In the genomic region with DNA sequence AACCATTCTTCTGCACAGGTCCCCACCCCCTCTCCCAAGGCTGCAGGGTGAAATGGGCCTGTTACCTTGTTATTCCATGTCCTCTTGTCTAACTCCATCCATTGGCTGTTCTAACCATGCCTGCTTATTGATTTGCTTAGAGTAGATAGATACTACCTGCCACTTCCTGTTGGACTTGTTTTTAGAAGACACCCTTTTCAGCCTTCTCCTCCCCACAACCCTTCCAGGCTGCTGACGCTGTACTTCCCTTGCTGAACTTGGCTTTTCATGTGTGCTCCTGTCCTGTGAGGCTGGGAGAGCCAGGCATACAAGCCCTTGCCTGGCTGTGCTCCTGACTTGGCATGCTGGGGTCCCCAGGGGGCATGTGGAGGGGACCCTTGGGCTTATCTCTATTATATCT, we compare ENCODE assay signal across 18 cellular contexts.
A peak's percentile ranks its signal among the peaks of the same experiment; 100 is the strongest.
DNase-seq lines count a peak whose midpoint lies in the region; ATAC-seq, FAIRE-seq and TF ChIP-seq lines count a peak whose summit lies in the region.
"Had no signal": no experiment of that assay in that cellular context is flagged by ENCODE, and none has a peak within 500 bp of the region (broad histone marks: within the 10 kb centered on the region; RNA-seq: fewer than 3 reads in every experiment).

No MANE protein-coding gene starts in this region.

- H3K27me3 Mint-ChIP-seq in astrocyte (ENCODE audit: low read depth, unreplicated experiment) (no peaks in the 10 kb centered on the region), progenitor cell of endocrine pancreas (no peaks in the 10 kb centered on the region)

- TF ChIP-seq CTCF in astrocyte (IDR thresholded peaks at IDR 0.05; ENCODE audit: insufficient read depth, low read depth, low read length), result no peak
- no peak for TF ChIP-seq CTCF in progenitor cell of endocrine pancreas (IDR thresholded peaks at IDR 0.05; ENCODE audit: unreplicated experiment)

- H3K27ac Mint-ChIP-seq in astrocyte (ENCODE audit: unreplicated experiment) (no peak overlapping the region), progenitor cell of endocrine pancreas (peak overlapping the region; percentile 88)
- H3K27ac Mint-ChIP-seq: CD14-positive monocyte; CD8-positive, alpha-beta T cell; HFFc6 had no signal

- H3K27me3 ChIP-seq in astrocyte (ENCODE audit: insufficient read depth, low read length), result no peaks in the 10 kb centered on the region

- no peak for FAIRE-seq in astrocyte (lab: Jason Lieb, UNC)
- FAIRE-seq: D721Med had no signal

- H3K36me3 Mint-ChIP-seq in astrocyte (ENCODE audit: low read depth, unreplicated experiment) (no peaks in the 10 kb centered on the region), progenitor cell of endocrine pancreas (ENCODE audit: insufficient read depth) (peaks cover 23% of the 10 kb centered on the region)
- H3K36me3 Mint-ChIP-seq: CD14-positive monocyte; CD8-positive, alpha-beta T cell had no signal

- no peak overlapping the region for H3K27ac ChIP-seq in astrocyte (ENCODE audit: low read depth, low read length)
- H3K27ac ChIP-seq: 22Rv1 had no signal

- peak; percentile 13 for DNase-seq in DMS53 (lab: John Stamatoyannopoulos, UW)
- DNase-seq in DMS53 treated with DMSO at 0.1 percent for 48 hours (lab: John Stamatoyannopoulos, UW; ENCODE audit: unreplicated experiment), result no peak
- no peak for DNase-seq in astrocyte (ENCODE audit: low read depth)
- no peak for DNase-seq in progenitor cell of endocrine pancreas (ENCODE audit: low spot score, unreplicated experiment)
- no peak for DNase-seq in medulla oblongata (ENCODE audit: extremely low spot score)
- DNase-seq in left colon, result no peak
- DNase-seq: CD8-positive, alpha-beta T cell; COR-L47; DMS153; GF-D8; GOT3; H9; HFFc6 had no signal

- intact Hi-C loops in left colon (cut with DNase I, micrococcal nuclease), result loop anchor here in 1 of 2 donors (10.0 kb wide), 1 partner anchor 361 kb away; a partner anchor contains a TSS

- no peaks in the 10 kb centered on the region for H3K9me3 Mint-ChIP-seq in astrocyte (ENCODE audit: unreplicated experiment)
- H3K9me3 Mint-ChIP-seq in progenitor cell of endocrine pancreas (ENCODE audit: low read depth), result no peaks in the 10 kb centered on the region
- H3K9me3 Mint-ChIP-seq: CD8-positive, alpha-beta T cell; H9; HFFc6 had no signal

- no peaks in the 10 kb centered on the region for H4K20me1 ChIP-seq in astrocyte (ENCODE audit: insufficient read depth, low read length)

- H3K4me1 ChIP-seq in astrocyte (ENCODE audit: insufficient read depth, low read length), result peaks cover 15% of the 10 kb centered on the region

- H3K4me2 ChIP-seq in astrocyte (ENCODE audit: low read length), result peak overlapping the region; percentile 13

- no peak overlapping the region for H2AFZ ChIP-seq in astrocyte (ENCODE audit: low read depth, low read length)

- no peak overlapping the region for H3K4me3 Mint-ChIP-seq in astrocyte (ENCODE audit: unreplicated experiment)
- no peak overlapping the region for H3K4me3 Mint-ChIP-seq in progenitor cell of endocrine pancreas (ENCODE audit: low read depth)
- H3K4me3 Mint-ChIP-seq: CD14-positive monocyte; CD8-positive, alpha-beta T cell; H9; HFFc6 had no signal

- peak; percentile 68 for ATAC-seq in esophagus mucosa
- no peak for ATAC-seq in HG03159 (IDR thresholded peaks at IDR 0.05; ENCODE audit: unreplicated experiment)
- ATAC-seq in left colon, result no peak
- ATAC-seq: CD8-positive, alpha-beta T cell had no signal

- H3K4me1 Mint-ChIP-seq in astrocyte (ENCODE audit: low read depth, unreplicated experiment) (peaks cover 5% of the 10 kb centered on the region), progenitor cell of endocrine pancreas (ENCODE audit: low read depth) (peaks cover 16% of the 10 kb centered on the region)

- no peaks in the 10 kb centered on the region for H3K79me2 ChIP-seq in astrocyte (ENCODE audit: insufficient read depth, low read length)

- H3K4me3 ChIP-seq in astrocyte (ENCODE audit: insufficient read depth, low read depth, low read length), result no peak overlapping the region

- no peaks in the 10 kb centered on the region for H3K36me3 ChIP-seq in astrocyte (ENCODE audit: insufficient read depth, low read length)

- H3K9ac ChIP-seq in astrocyte (ENCODE audit: low read length), result no peak overlapping the region

- H3K9me3 ChIP-seq in astrocyte (ENCODE audit: insufficient read depth, low read depth, low read length), result no peaks in the 10 kb centered on the region
